8 cellular contexts compared by ENCODE assay signal in the genomic region with DNA sequence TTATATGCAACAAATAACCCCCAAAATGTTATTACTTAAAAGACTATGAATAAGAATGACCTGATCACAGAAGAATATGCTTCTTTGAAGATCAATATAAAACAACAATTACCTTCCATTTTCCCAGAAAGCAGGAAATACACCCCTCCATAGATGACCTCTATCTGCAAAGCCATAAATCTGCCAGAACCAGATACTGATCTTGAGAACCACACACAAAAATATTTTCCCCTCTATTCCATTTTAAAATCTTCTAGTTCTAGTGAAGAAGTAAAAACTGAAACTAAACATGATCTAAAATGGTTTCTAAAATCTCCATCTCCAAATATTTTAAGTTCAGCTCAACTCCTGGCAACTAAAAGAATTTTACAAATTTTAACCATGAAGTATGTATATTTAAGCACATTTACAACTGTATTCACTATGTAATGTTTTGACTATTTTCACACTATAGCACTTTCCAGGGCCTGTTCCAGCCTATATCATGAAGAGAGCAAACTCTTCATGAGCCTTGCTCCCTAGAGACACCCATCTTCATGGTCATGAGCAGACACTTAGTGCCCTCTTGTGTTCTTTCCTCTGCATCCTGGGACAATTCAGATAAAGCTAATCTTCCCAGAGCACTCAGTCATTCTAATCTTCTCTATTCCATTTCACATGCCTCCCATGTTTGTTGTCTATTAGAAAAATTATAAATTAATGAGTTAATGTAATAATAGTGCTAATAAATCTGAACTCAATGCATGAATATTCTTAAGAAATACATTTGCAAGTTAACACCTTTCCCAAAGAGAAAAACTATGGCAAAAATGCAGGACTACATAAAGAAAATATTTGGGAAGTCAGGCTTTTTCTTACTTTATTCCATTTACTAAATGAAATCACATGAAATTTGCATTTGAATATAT.
DNase-seq lines count a peak whose midpoint lies in the region; ATAC-seq and TF ChIP-seq lines count a peak whose summit lies in the region.

No MANE protein-coding gene starts in this region.

- no peak for ATAC-seq in HG03520 (IDR thresholded peaks at IDR 0.05; ENCODE audit: unreplicated experiment)

- no peak for TF ChIP-seq POLR2A in NB4 (IDR thresholded peaks at IDR 0.05; ENCODE audit: extremely low read depth, insufficient read length)
- TF ChIP-seq POLR2A in lower leg skin (IDR thresholded peaks at IDR 0.05) = no peak

- H3K27me3 Mint-ChIP-seq in activated CD4-positive, alpha-beta memory T cell treated with anti-CD3 and anti-CD28 coated beads for 36 hours = no peaks in the 10 kb centered on the region

- intact Hi-C loops in activated CD4-positive, alpha-beta memory T cell treated with anti-CD3 and anti-CD28 coated beads for 36 hours (cut with micrococcal nuclease) = no loop called here
- intact Hi-C loops in lower leg skin (cut with DNase I; ENCODE audit: low total_unique reads) = no loop called here

- DNase-seq in NCI-H1092 treated with DMSO at 0.1 percent for 48 hours (lab: John Stamatoyannopoulos, UW) (peak; percentile 9), NCI-H1092 (lab: John Stamatoyannopoulos, UW) (no peak), NB4 (ENCODE audit: low read depth) (peak; percentile 61), inferior parietal cortex (ENCODE audit: extremely low spot score) (peak; percentile 70), lower leg skin (ENCODE audit: low spot score in 2 of 2) (no peak), mesenteric fat pad (ENCODE audit: low spot score) (no peak)
- no peak for DNase-seq in activated CD4-positive, alpha-beta memory T cell treated with anti-CD3 and anti-CD28 coated beads for 36 hours

- H3K4me3 ChIP-seq in NB4 (ENCODE audit: low read depth, low read length) = no peak overlapping the region
- H3K4me3 ChIP-seq in lower leg skin (ENCODE audit: low read depth, poor library complexity, severe bottlenecking) = no peak overlapping the region

- H3K9me3 Mint-ChIP-seq in activated CD4-positive, alpha-beta memory T cell treated with anti-CD3 and anti-CD28 coated beads for 36 hours = peaks cover 4% of the 10 kb centered on the region

- H3K4me1 Mint-ChIP-seq in activated CD4-positive, alpha-beta memory T cell treated with anti-CD3 and anti-CD28 coated beads for 36 hours (ENCODE audit: low read depth) = peaks cover 15% of the 10 kb centered on the region

- TF ChIP-seq CTCF in NB4 (IDR thresholded peaks at IDR 0.05; ENCODE audit: low read depth, low read length) = peak; percentile 9
- no peak for TF ChIP-seq CTCF in lower leg skin (IDR thresholded peaks at IDR 0.05)

- CTCF ChIA-PET in activated CD4-positive, alpha-beta memory T cell treated with anti-CD3 and anti-CD28 coated beads for 36 hours (lab: Charles Lee) = interaction anchor here (1.5 kb wide), 1 partner anchor 18 kb away, joined by 3 read pairs; no protein-coding TSS in a partner anchor

- peak overlapping the region; percentile 28 for H3K27ac Mint-ChIP-seq in activated CD4-positive, alpha-beta memory T cell treated with anti-CD3 and anti-CD28 coated beads for 36 hours

- POLR2A ChIA-PET in activated CD4-positive, alpha-beta memory T cell treated with anti-CD3 and anti-CD28 coated beads for 36 hours (lab: Charles Lee) = no interaction called here

- no peak overlapping the region for H3K4me3 Mint-ChIP-seq in activated CD4-positive, alpha-beta memory T cell treated with anti-CD3 and anti-CD28 coated beads for 36 hours

- peaks cover 32% of the 10 kb centered on the region for H3K36me3 Mint-ChIP-seq in activated CD4-positive, alpha-beta memory T cell treated with anti-CD3 and anti-CD28 coated beads for 36 hours

Comparison
In these comparisons a context has a peak if more than half of its experiments do, and no peak if none do; other contexts are left out.
1. DNase-seq: peak in NCI-H1092 treated with DMSO at 0.1 percent for 48 hours (single experiment), NB4 (single experiment) and inferior parietal cortex (single experiment); none in NCI-H1092 (single experiment), activated CD4-positive, alpha-beta memory T cell treated with anti-CD3 and anti-CD28 coated beads for 36 hours (single experiment), lower leg skin (0 of 2) and mesenteric fat pad (single experiment).